Comparison of ENCODE assay signal across 15 cellular contexts in the genomic region with DNA sequence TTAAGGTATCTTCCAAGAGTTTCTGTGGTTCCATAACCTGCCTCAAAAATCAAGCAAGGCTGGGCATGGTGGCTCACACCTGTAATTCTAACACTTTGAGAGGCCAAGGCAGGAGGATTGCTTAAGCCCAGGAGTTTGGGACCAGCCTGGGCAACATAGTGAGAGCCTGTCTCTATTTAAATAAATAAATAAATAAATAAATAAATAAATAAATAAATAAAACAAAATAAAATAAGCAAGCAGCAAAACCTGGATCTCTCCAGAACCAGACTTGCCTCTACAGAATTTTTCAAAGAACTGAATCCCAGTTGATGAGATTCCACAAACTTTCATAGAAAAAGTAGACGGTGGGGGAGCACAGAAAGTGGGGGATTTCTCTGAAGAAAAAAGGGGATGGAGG. TPM values are rescaled to one million over a fixed set of nuclear protein-coding genes. Genes with fewer than 3 reads are reported as not detected.
DNase-seq lines count a peak whose midpoint lies in the region; ATAC-seq and TF ChIP-seq lines count a peak whose summit lies in the region.
"Had no signal": no experiment of that assay in that cellular context is flagged by ENCODE, and none has a peak within 500 bp of the region (broad histone marks: within the 10 kb centered on the region; RNA-seq: fewer than 3 reads in every experiment).

No MANE protein-coding gene starts in this region.

- no TSS peak for BruUV-seq in Calu3 (replicated peaks; lab: Mats Ljungman, UMichigan)

- TF ChIP-seq CTCF in Calu3 (IDR thresholded peaks at IDR 0.05; ENCODE audit: unreplicated experiment), result no peak

- H3K9me3 ChIP-seq in naive thymus-derived CD4-positive, alpha-beta T cell (ENCODE audit: control insufficient read depth in 2 of 3, low read length in 3 of 3), result peaks cover 0 to 9% (median 8%) of the 10 kb centered on the region in 3 experiments

- peaks cover 34% of the 10 kb centered on the region for H3K36me3 Mint-ChIP-seq in activated naive CD4-positive, alpha-beta T cell treated with anti-CD3 and anti-CD28 coated beads for 36 hours (ENCODE audit: low read depth)
- peaks cover 30% of the 10 kb centered on the region for H3K36me3 Mint-ChIP-seq in Calu3 (ENCODE audit: insufficient read depth, unreplicated experiment)
- H3K36me3 Mint-ChIP-seq in activated T-helper 17 cell treated with anti-CD3 and anti-CD28 coated beads, Interleukin-2, amount 50 U/mL, for 72 hours (ENCODE audit: low read depth), result peaks cover 70% of the 10 kb centered on the region
- peaks cover 11 to 60% (median 39%) of the 10 kb centered on the region in 5 donors for H3K36me3 Mint-ChIP-seq in naive thymus-derived CD4-positive, alpha-beta T cell

- H3K4me1 ChIP-seq in naive thymus-derived CD4-positive, alpha-beta T cell (ENCODE audit: control insufficient read depth in 2 of 2, insufficient read depth in 2 of 2, low read length in 2 of 2), result peaks cover 11 to 61% of the 10 kb centered on the region in 2 donors

- DNase-seq in activated naive CD4-positive, alpha-beta T cell treated with anti-CD3 and anti-CD28 coated beads for 36 hours, result peak; percentile 2
- no peak for DNase-seq in activated naive CD4-positive, alpha-beta T cell treated with anti-CD3 and anti-CD28 coated beads, Interleukin-2, amount 50 U/mL, for 16 hours
- DNase-seq in Calu3 (no peak), NCI-H774 (lab: John Stamatoyannopoulos, UW) (no peak)
- no peak for DNase-seq in naive thymus-derived CD4-positive, alpha-beta T cell
- DNase-seq: CD4-positive, alpha-beta memory T cell; COR-L47; GF-D8; HFFc6 had no signal

- H3K4me3 Mint-ChIP-seq in activated naive CD4-positive, alpha-beta T cell treated with anti-CD3 and anti-CD28 coated beads for 36 hours, result no peak overlapping the region
- H3K4me3 Mint-ChIP-seq in Calu3 (ENCODE audit: low read depth, unreplicated experiment), result no peak overlapping the region
- H3K4me3 Mint-ChIP-seq in activated T-helper 17 cell treated with anti-CD3 and anti-CD28 coated beads, Interleukin-2, amount 50 U/mL, for 72 hours, result no peak overlapping the region
- H3K4me3 Mint-ChIP-seq in naive thymus-derived CD4-positive, alpha-beta T cell, result peak overlapping the region in 2 of 10 donors; percentile 14 to 30
- H3K4me3 Mint-ChIP-seq: HFFc6 had no signal

- peaks cover 73% of the 10 kb centered on the region for H3K4me1 Mint-ChIP-seq in activated naive CD4-positive, alpha-beta T cell treated with anti-CD3 and anti-CD28 coated beads for 36 hours (ENCODE audit: low read depth)
- peaks cover 35% of the 10 kb centered on the region for H3K4me1 Mint-ChIP-seq in Calu3 (ENCODE audit: low read depth, unreplicated experiment)
- H3K4me1 Mint-ChIP-seq in activated T-helper 17 cell treated with anti-CD3 and anti-CD28 coated beads, Interleukin-2, amount 50 U/mL, for 72 hours, result peaks cover 52% of the 10 kb centered on the region
- peaks cover 56 to 82% (median 72%) of the 10 kb centered on the region in 7 donors for H3K4me1 Mint-ChIP-seq in naive thymus-derived CD4-positive, alpha-beta T cell

- no peak for ATAC-seq in activated T-helper 17 cell treated with anti-CD3 and anti-CD28 coated beads, Interleukin-2, amount 50 U/mL, for 72 hours (replicated peaks)
- no peak for ATAC-seq in naive thymus-derived CD4-positive, alpha-beta T cell
- ATAC-seq in HG03439 (IDR thresholded peaks at IDR 0.05; ENCODE audit: unreplicated experiment), result no peak
- ATAC-seq: HepG2 had no signal

- no peaks in the 10 kb centered on the region for H3K27me3 Mint-ChIP-seq in activated naive CD4-positive, alpha-beta T cell treated with anti-CD3 and anti-CD28 coated beads for 36 hours (ENCODE audit: low read depth)
- H3K27me3 Mint-ChIP-seq in Calu3 (ENCODE audit: unreplicated experiment), result no peaks in the 10 kb centered on the region
- no peaks in the 10 kb centered on the region for H3K27me3 Mint-ChIP-seq in activated T-helper 17 cell treated with anti-CD3 and anti-CD28 coated beads, Interleukin-2, amount 50 U/mL, for 72 hours
- no peaks in the 10 kb centered on the region for H3K27me3 Mint-ChIP-seq in naive thymus-derived CD4-positive, alpha-beta T cell
- H3K27me3 Mint-ChIP-seq: CD4-positive, alpha-beta memory T cell had no signal

- no peaks in the 10 kb centered on the region for H3K27me3 ChIP-seq in naive thymus-derived CD4-positive, alpha-beta T cell (ENCODE audit: control insufficient read depth in 2 of 2, insufficient read depth in 2 of 2, low read length in 2 of 2)

- no peak overlapping the region for H3K27ac ChIP-seq in naive thymus-derived CD4-positive, alpha-beta T cell (ENCODE audit: low read depth, low read length)
- H3K27ac ChIP-seq: 22Rv1, KMS-11 had no signal

- H3K4me3 ChIP-seq in naive thymus-derived CD4-positive, alpha-beta T cell (ENCODE audit: low read length), result no peak overlapping the region
- H3K4me3 ChIP-seq: HAP-1 had no signal

- no peak overlapping the region for H3K27ac Mint-ChIP-seq in activated naive CD4-positive, alpha-beta T cell treated with anti-CD3 and anti-CD28 coated beads for 36 hours
- peak overlapping the region; percentile 44 for H3K27ac Mint-ChIP-seq in Calu3 (ENCODE audit: unreplicated experiment)
- H3K27ac Mint-ChIP-seq in activated T-helper 17 cell treated with anti-CD3 and anti-CD28 coated beads, Interleukin-2, amount 50 U/mL, for 72 hours, result peak overlapping the region; percentile 42
- H3K27ac Mint-ChIP-seq in naive thymus-derived CD4-positive, alpha-beta T cell, result peak overlapping the region in 3 of 9 donors; percentile 62 to 82 (median 73)
- H3K27ac Mint-ChIP-seq: HFFc6 had no signal

- POLR2A ChIA-PET in naive thymus-derived CD4-positive, alpha-beta T cell (lab: Charles Lee), result interaction anchor here (0.7 to 5.9 kb wide), 3 partner anchors 8 to 38 kb away, joined by 3 to 44 read pairs (median 8); partner anchors contain the start of gene SERINC5

- peaks cover 26% of the 10 kb centered on the region for H3K9me3 Mint-ChIP-seq in activated naive CD4-positive, alpha-beta T cell treated with anti-CD3 and anti-CD28 coated beads for 36 hours
- H3K9me3 Mint-ChIP-seq in Calu3 (ENCODE audit: low read depth, unreplicated experiment), result peaks cover 9% of the 10 kb centered on the region
- H3K9me3 Mint-ChIP-seq in activated T-helper 17 cell treated with anti-CD3 and anti-CD28 coated beads, Interleukin-2, amount 50 U/mL, for 72 hours, result peaks cover 10% of the 10 kb centered on the region
- peaks cover 0 to 29% (median 18%) of the 10 kb centered on the region in 11 donors for H3K9me3 Mint-ChIP-seq in naive thymus-derived CD4-positive, alpha-beta T cell

- peaks cover 8 to 24% (median 9%) of the 10 kb centered on the region in 3 experiments for H3K36me3 ChIP-seq in naive thymus-derived CD4-positive, alpha-beta T cell (ENCODE audit: control insufficient read depth in 2 of 3, insufficient read depth in 3 of 3, low read length in 3 of 3)
- H3K36me3 ChIP-seq: HAP-1 had no signal

- CTCF ChIA-PET in activated naive CD4-positive, alpha-beta T cell treated with anti-CD3 and anti-CD28 coated beads for 36 hours (lab: Charles Lee), result interaction anchor here (0.8 to 1.0 kb wide), 2 partner anchors 12 to 152 kb away, joined by 3 to 4 read pairs; partner anchors contain the start of gene SERINC5
- CTCF ChIA-PET in Calu3 (lab: Charles Lee), result no interaction called here
- CTCF ChIA-PET in naive thymus-derived CD4-positive, alpha-beta T cell (lab: Charles Lee), result interaction anchor here (0.7 kb wide), 1 partner anchor 312 kb away, joined by 6 read pairs; no protein-coding TSS in a partner anchor

- intact Hi-C loops in activated naive CD4-positive, alpha-beta T cell treated with anti-CD3 and anti-CD28 coated beads for 36 hours (cut with micrococcal nuclease), result no loop called here
- intact Hi-C loops in Calu3 (cut with micrococcal nuclease; ENCODE audit: unreplicated experiment), result no loop called here
- intact Hi-C loops in naive thymus-derived CD4-positive, alpha-beta T cell (cut with micrococcal nuclease), result no loop called here

RNA-seq across cellular contexts. Expression of gene SERINC5, which starts 12.3 kb away (rescaled TPM):
- 10 to 100 TPM; 34.8 to 36.4 TPM for total RNA-seq in activated naive CD4-positive, alpha-beta T cell treated with anti-CD3 and anti-CD28 coated beads for 36 hours
- total RNA-seq in Calu3 (2022), result 47.0 and 49.2 TPM in 2 replicates
- total RNA-seq in activated T-helper 17 cell treated with anti-CD3 and anti-CD28 coated beads, Interleukin-2, amount 50 U/mL, for 72 hours, result 10 to 100 TPM; 50.7 to 76.7 TPM
- total RNA-seq in naive thymus-derived CD4-positive, alpha-beta T cell, result 100 to 1,000 TPM in 4 of 5 experiments, 10 to 100 TPM in 1; 71.2 to 164 (median 163) TPM
- 10 to 100 TPM; 34.3 to 34.9 TPM for polyA plus RNA-seq in naive thymus-derived CD4-positive, alpha-beta T cell
